ENCODE assay signal across 9 cellular contexts in genomic region chr3:194572944-194573491, GRCh38.
DNase-seq lines count a peak whose midpoint lies in the region; ATAC-seq and TF ChIP-seq lines count a peak whose summit lies in the region.
"Had no signal": no experiment of that assay in that cellular context is flagged by ENCODE, and none has a peak within 500 bp of the region (broad histone marks: within the 10 kb centered on the region; RNA-seq: fewer than 3 reads in every experiment).

No MANE protein-coding gene starts in this region.

- H3K4me1 Mint-ChIP-seq in activated naive CD8-positive, alpha-beta T cell treated with anti-CD3 and anti-CD28 coated beads, Interleukin-2, amount 50 U/mL, for 24 hours: peaks cover 10% of the 10 kb centered on the region
- H3K4me1 Mint-ChIP-seq: natural killer cell had no signal

- H3K9me3 ChIP-seq in body of pancreas (no peaks in the 10 kb centered on the region), right cardiac atrium (ENCODE audit: control insufficient read depth, low read length) (no peaks in the 10 kb centered on the region), stomach (no peaks in the 10 kb centered on the region), HAP-1 (no peaks in the 10 kb centered on the region)

- peak; percentile 7 for ATAC-seq in HG02798 (IDR thresholded peaks at IDR 0.05; ENCODE audit: poor library complexity, unreplicated experiment)
- no peak for ATAC-seq in body of pancreas
- ATAC-seq in right cardiac atrium: peak in 1 of 2 donors; percentile 5
- ATAC-seq in activated naive CD8-positive, alpha-beta T cell treated with anti-CD3 and anti-CD28 coated beads, Interleukin-2, amount 50 U/mL, for 24 hours: no peak

- peak overlapping the region in 3 of 4 donors; percentile 67 to 75 (median 70) for H3K27ac ChIP-seq in body of pancreas
- peak overlapping the region; percentile 94 for H3K27ac ChIP-seq in right cardiac atrium (ENCODE audit: low read length)
- H3K27ac ChIP-seq in stomach: peak overlapping the region in 3 of 5 donors; percentile 42 to 49 (median 44)

- no peaks in the 10 kb centered on the region for H3K9me3 Mint-ChIP-seq in activated naive CD8-positive, alpha-beta T cell treated with anti-CD3 and anti-CD28 coated beads, Interleukin-2, amount 50 U/mL, for 24 hours
- H3K9me3 Mint-ChIP-seq: natural killer cell had no signal

- in situ Hi-C loops in HAP-1 (cut with MboI; ENCODE audit: low sequenced_read_pairs): no loop called here

- H3K36me3 Mint-ChIP-seq in activated naive CD8-positive, alpha-beta T cell treated with anti-CD3 and anti-CD28 coated beads, Interleukin-2, amount 50 U/mL, for 24 hours (ENCODE audit: low read depth): no peaks in the 10 kb centered on the region
- H3K36me3 Mint-ChIP-seq: natural killer cell had no signal

- no peaks in the 10 kb centered on the region for H3K27me3 ChIP-seq in body of pancreas
- no peaks in the 10 kb centered on the region for H3K27me3 ChIP-seq in right cardiac atrium (ENCODE audit: control insufficient read depth, insufficient read depth)
- peaks cover 0 to 13% (median 0%) of the 10 kb centered on the region in 3 donors for H3K27me3 ChIP-seq in stomach
- no peaks in the 10 kb centered on the region for H3K27me3 ChIP-seq in HAP-1 (ENCODE audit: low read depth)

- no peak overlapping the region for H3K4me3 Mint-ChIP-seq in activated naive CD8-positive, alpha-beta T cell treated with anti-CD3 and anti-CD28 coated beads, Interleukin-2, amount 50 U/mL, for 24 hours
- H3K4me3 Mint-ChIP-seq: natural killer cell had no signal

- peaks cover 16% of the 10 kb centered on the region for H3K4me1 ChIP-seq in body of pancreas
- peaks cover 18% of the 10 kb centered on the region for H3K4me1 ChIP-seq in right cardiac atrium (ENCODE audit: control insufficient read depth, insufficient read depth, low read length)
- peaks cover 6 to 35% (median 14%) of the 10 kb centered on the region in 4 donors for H3K4me1 ChIP-seq in stomach
- no peaks in the 10 kb centered on the region; the same call in 1 of the 2 replicates for H3K4me1 ChIP-seq in HAP-1

- peaks cover 30% of the 10 kb centered on the region for H3K27me3 Mint-ChIP-seq in activated naive CD8-positive, alpha-beta T cell treated with anti-CD3 and anti-CD28 coated beads, Interleukin-2, amount 50 U/mL, for 24 hours

- no peak overlapping the region for H3K4me3 ChIP-seq in body of pancreas
- no peak overlapping the region for H3K4me3 ChIP-seq in right cardiac atrium (ENCODE audit: low read length)
- H3K4me3 ChIP-seq in stomach: no peak overlapping the region
- no peak overlapping the region for H3K4me3 ChIP-seq in HAP-1

- no peak for TF ChIP-seq CTCF in body of pancreas (IDR thresholded peaks at IDR 0.05)
- no peak for TF ChIP-seq CTCF in stomach (IDR thresholded peaks at IDR 0.05)

- TF ChIP-seq POLR2A in body of pancreas (IDR thresholded peaks at IDR 0.05): no peak
- no peak for TF ChIP-seq POLR2A in stomach (IDR thresholded peaks at IDR 0.05)

- H3K36me3 ChIP-seq in body of pancreas (replicated peaks in 1 of 2; ENCODE audit: insufficient read depth in 1 of 2, low read depth in 2 of 2): no peaks in the 10 kb centered on the region
- no peaks in the 10 kb centered on the region for H3K36me3 ChIP-seq in stomach
- no peaks in the 10 kb centered on the region for H3K36me3 ChIP-seq in HAP-1 (replicated peaks)

- H3K27ac Mint-ChIP-seq in activated naive CD8-positive, alpha-beta T cell treated with anti-CD3 and anti-CD28 coated beads, Interleukin-2, amount 50 U/mL, for 24 hours: no peak overlapping the region
- H3K27ac Mint-ChIP-seq: natural killer cell had no signal

- intact Hi-C loops in body of pancreas (cut with DNase I): no loop called here
- intact Hi-C loops in right cardiac atrium (cut with DNase I): loop anchor here in 2 of 4 donors (5.0 kb wide), 2 partner anchors 86 to 101 kb away; partner anchors contain the start of gene ATP13A3 (in 1 of the 2)
- intact Hi-C loops in stomach (cut with DNase I; ENCODE audit: low total_unique reads): no loop called here

- no peak for DNase-seq in body of pancreas
- DNase-seq in right cardiac atrium: no peak
- no peak for DNase-seq in stomach
- DNase-seq in HAP-1 (ENCODE audit: low spot score in 2 of 2): no peak
- DNase-seq in NCI-H526 treated with DMSO at 0.1 percent for 48 hours (lab: John Stamatoyannopoulos, UW): no peak
- DNase-seq in activated naive CD8-positive, alpha-beta T cell treated with anti-CD3 and anti-CD28 coated beads, Interleukin-2, amount 50 U/mL, for 24 hours: no peak
- DNase-seq: DMS 273 treated with DMSO at 0.1 percent for 48 hours, natural killer cell had no signal

- WGBS in body of pancreas, 2 donors: 76 to 77% methylated on average over 12 to 16 of the region's 16 CpGs
- WGBS in right cardiac atrium: 85% methylated on average over 16 of the region's 16 CpGs
- 86 to 91% (median 89%) methylated on average over 16 of the region's 16 CpGs for WGBS in stomach, 5 donors

- no peak for TF ChIP-seq EP300 in stomach (IDR thresholded peaks at IDR 0.05)

Comparison
In these comparisons a context has a peak if more than half of its experiments do, and no peak if none do; other contexts are left out.
1. H3K27ac ChIP-seq: peak in every context shown above with its lines; median percentile 94 in right cardiac atrium; 70 in body of pancreas; 44 in stomach.